ENCODE assay signal across 9 cellular contexts in the genomic region with DNA sequence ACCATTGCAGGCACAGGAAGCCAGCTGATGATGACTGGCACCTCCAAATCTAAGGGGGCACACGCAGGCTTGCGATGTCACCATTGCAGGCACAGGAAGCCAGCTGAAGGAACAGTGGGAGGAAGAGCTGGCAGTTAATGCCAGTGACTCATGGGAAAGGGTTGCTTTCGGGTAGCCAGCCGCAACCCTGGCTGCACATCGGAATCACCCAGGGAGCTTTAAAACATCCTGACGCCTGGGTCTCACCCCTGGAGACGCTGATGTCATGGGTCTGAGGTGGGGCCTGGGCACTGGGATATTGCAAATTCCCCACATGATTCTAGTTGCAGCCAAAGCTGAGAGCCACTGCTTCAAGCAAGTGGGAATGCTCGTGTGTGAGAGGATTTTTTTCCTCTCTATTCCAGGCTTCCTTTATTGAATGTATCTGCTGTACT. TPM values are rescaled to one million over a fixed set of nuclear protein-coding genes. Genes with fewer than 3 reads are reported as not detected.
DNase-seq lines count a peak whose midpoint lies in the region; ATAC-seq lines count a peak whose summit lies in the region.
"Had no signal": no experiment of that assay in that cellular context is flagged by ENCODE, and none has a peak within 500 bp of the region (broad histone marks: within the 10 kb centered on the region; RNA-seq: fewer than 3 reads in every experiment).

No MANE protein-coding gene starts in this region.

- H2BK120ac ChIP-seq in mesendoderm (ENCODE audit: low read depth, low read length): no peak overlapping the region

- no peak for ATAC-seq in HG03095 (IDR thresholded peaks at IDR 0.05; ENCODE audit: unreplicated experiment)
- ATAC-seq in HG02981 (IDR thresholded peaks at IDR 0.05; ENCODE audit: unreplicated experiment): no peak

- H3K27me3 ChIP-seq in mesendoderm (ENCODE audit: insufficient read depth, low read length, poor library complexity): no peaks in the 10 kb centered on the region

- H2AK5ac ChIP-seq in mesendoderm (ENCODE audit: low read length): no peak overlapping the region

- no peak overlapping the region for H3K56ac ChIP-seq in mesendoderm (ENCODE audit: low read length)

- H2BK15ac ChIP-seq in mesendoderm (replicated peaks; ENCODE audit: low read depth): no peak overlapping the region

- no CpG with 5 or more reads among the region's 8 CpGs for WGBS in mesendoderm (ENCODE audit: extremely low coverage, insufficient coverage, low lambda C conversion rate)

- H3K27ac ChIP-seq in caudate nucleus (ENCODE audit: low read depth, low read length) (peak overlapping the region; percentile 84), mesendoderm (ENCODE audit: low read depth, low read length) (no peak overlapping the region)

- H3K23ac ChIP-seq in mesendoderm (ENCODE audit: low read length): no peak overlapping the region

- no peaks in the 10 kb centered on the region for H3K79me1 ChIP-seq in mesendoderm (ENCODE audit: low read length)

- no peak overlapping the region for H3K4me2 ChIP-seq in mesendoderm (ENCODE audit: low read length)

- H3K18ac ChIP-seq in mesendoderm (ENCODE audit: low read length): no peak overlapping the region

- no peak overlapping the region for H2BK5ac ChIP-seq in mesendoderm (ENCODE audit: low read length)

- no peaks in the 10 kb centered on the region for H3K4me1 ChIP-seq in mesendoderm (ENCODE audit: control insufficient read depth, low read depth, low read length)

- H3K9ac ChIP-seq in mesendoderm (ENCODE audit: low read length): no peak overlapping the region

- H3K79me2 ChIP-seq in mesendoderm (ENCODE audit: control insufficient read depth, insufficient read depth, low read length): no peaks in the 10 kb centered on the region

- H4K5ac ChIP-seq in mesendoderm (ENCODE audit: low read length): no peak overlapping the region

- H3K4ac ChIP-seq in mesendoderm (ENCODE audit: low read depth, low read length): no peak overlapping the region

- H3K36me3 ChIP-seq in mesendoderm (ENCODE audit: control insufficient read depth, insufficient read depth, low read length): no peaks in the 10 kb centered on the region

- peak; percentile 25 for DNase-seq in stimulated activated CD4-positive, alpha-beta T cell treated with anti-CD3 and anti-CD28 coated beads, Interleukin-1b, Interleukin-23, amount 100 ng/mL, for 48 hours
- DNase-seq in stimulated activated CD4-positive, alpha-beta T cell treated with anti-CD3 and anti-CD28 coated beads, Interleukin-2, amount 100 ng/mL, for 48 hours: no peak
- peak in 48 of 61 donors; percentile 9 to 85 (median 37) for DNase-seq in caudate nucleus (lab: John Stamatoyannopoulos, UW)
- DNase-seq in mesendoderm: peak; percentile 66
- no peak for DNase-seq in KBM-7
- no peak for DNase-seq in ecto neural progenitor cell (ENCODE audit: low spot score)

- in situ Hi-C loops in KBM-7 (cut with MboI; ENCODE audit: low pct_unique_long_range_greater_than_20kb, low sequenced_read_pairs): loop anchor here (10.0 kb wide), 1 partner anchor 333 kb away; no protein-coding TSS in a partner anchor

- H3K4me3 ChIP-seq in mesendoderm (ENCODE audit: low read length): no peak overlapping the region

- H4K8ac ChIP-seq in mesendoderm (ENCODE audit: low read depth, low read length): no peak overlapping the region

RNA-seq across cellular contexts. Expression of a gene that starts 16.1 kb away (rescaled TPM):
- polyA plus RNA-seq in mesendoderm (2013, experiment 1 of 2): not detected
- polyA plus RNA-seq in mesendoderm (2013, experiment 2 of 2): not detected
- polyA plus RNA-seq: IgD-negative memory B cell had no signal

RNA-seq across cellular contexts. Expression of a gene that starts 49.5 kb away (rescaled TPM):
- 8.5 TPM for polyA plus RNA-seq in mesendoderm (2013, experiment 1 of 2)
- 8.3 TPM for polyA plus RNA-seq in mesendoderm (2013, experiment 2 of 2)

RNA-seq across cellular contexts. Expression of a gene that starts 49.6 kb away (rescaled TPM):
- 12.4 TPM for polyA plus RNA-seq in mesendoderm (2013, experiment 1 of 2)
- 12.6 TPM for polyA plus RNA-seq in mesendoderm (2013, experiment 2 of 2)

Comparison
In these comparisons a context has a peak if more than half of its experiments do, and no peak if none do; other contexts are left out.
1. DNase-seq: peak in stimulated activated CD4-positive, alpha-beta T cell treated with anti-CD3 and anti-CD28 coated beads, Interleukin-1b, Interleukin-23, amount 100 ng/mL, for 48 hours (single experiment), caudate nucleus (48 of 61) and mesendoderm (single experiment); none in stimulated activated CD4-positive, alpha-beta T cell treated with anti-CD3 and anti-CD28 coated beads, Interleukin-2, amount 100 ng/mL, for 48 hours (0 of 2), KBM-7 (single experiment) and ecto neural progenitor cell (single experiment).